ENCODE assay signal across 26 cellular contexts in the genomic region with DNA sequence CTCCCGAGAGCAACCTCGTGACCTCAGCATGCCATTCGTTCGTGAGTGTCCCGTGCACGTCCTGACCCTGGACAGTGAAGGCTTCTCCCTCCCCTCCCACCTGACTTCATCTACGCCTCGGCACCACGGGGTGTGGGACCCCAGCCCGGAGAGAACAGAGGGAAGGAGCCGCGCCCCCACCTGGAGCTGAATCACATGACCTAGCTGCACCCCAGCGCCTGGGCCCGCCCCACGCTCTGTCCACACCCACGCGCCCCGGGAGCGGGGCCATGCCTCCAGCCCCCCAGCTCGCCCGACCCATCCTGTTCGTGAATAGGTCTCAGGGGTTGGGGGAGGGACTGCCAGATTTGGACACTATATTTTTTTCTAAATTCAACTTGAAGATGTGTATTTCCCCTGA. TPM values are rescaled to one million over a fixed set of nuclear protein-coding genes. Genes with fewer than 3 reads are reported as not detected.
DNase-seq lines count a peak whose midpoint lies in the region; ATAC-seq, FAIRE-seq and TF ChIP-seq lines count a peak whose summit lies in the region.
"Had no signal": no experiment of that assay in that cellular context is flagged by ENCODE, and none has a peak within 500 bp of the region (broad histone marks: within the 10 kb centered on the region; RNA-seq: fewer than 3 reads in every experiment).

No MANE protein-coding gene starts in this region.

- H3K4me3 ChIP-seq in mammary epithelial cell (replicated peaks in 1 of 3; ENCODE audit: insufficient read depth in 1 of 3, low read depth in 2 of 3, low read length in 3 of 3) (no peak overlapping the region), endothelial cell of umbilical vein (replicated peaks in 1 of 3; ENCODE audit: insufficient read depth in 1 of 3, low read depth in 1 of 3, low read length in 3 of 3) (no peak overlapping the region), sigmoid colon (no peak overlapping the region)
- H3K4me3 ChIP-seq: K562 had no signal

- CTCF ChIA-PET in mammary epithelial cell (lab: Charles Lee; ENCODE audit: low non-redundant PET), result no interaction called here
- CTCF ChIA-PET in MCF 10A (lab: Yijun Ruan, JAX), result interaction anchor here (0.7 kb wide), 1 partner anchor 240 kb away, joined by 3 read pairs; no protein-coding TSS in a partner anchor
- CTCF ChIA-PET in RWPE1 (lab: Yijun Ruan, JAX), result interaction anchor here (0.7 kb wide), 1 partner anchor 15 kb away, joined by 3 read pairs; no protein-coding TSS in a partner anchor
- CTCF ChIA-PET in endothelial cell of umbilical vein (lab: Charles Lee), result no interaction called here

- POLR2A ChIA-PET in MCF 10A (lab: Yijun Ruan, JAX), result interaction anchor here (0.7 kb wide), 1 partner anchor 234 kb away, joined by 3 read pairs; no protein-coding TSS in a partner anchor
- POLR2A ChIA-PET in RWPE1 (lab: Yijun Ruan, JAX; ENCODE audit: low non-redundant PET), result no interaction called here
- POLR2A ChIA-PET in endothelial cell of umbilical vein (lab: Charles Lee), result no interaction called here

- H3K9ac ChIP-seq in mammary epithelial cell (ENCODE audit: insufficient read depth, low read length) (no peak overlapping the region), endothelial cell of umbilical vein (replicated peaks; ENCODE audit: extremely low read depth, insufficient read depth, low read length) (no peak overlapping the region)

- peaks cover 27% of the 10 kb centered on the region for H3K27me3 Mint-ChIP-seq in MCF 10A (ENCODE audit: insufficient read depth, unreplicated experiment)

- 85% methylated on average over 12 of the region's 22 CpGs for WGBS in mammary epithelial cell (ENCODE audit: low coverage, missing lambda C conversion rate)
- 64 to 85% methylated on average over 22 of the region's 22 CpGs for WGBS in sigmoid colon, 2 donors

- H3K4me3 Mint-ChIP-seq in MCF 10A (ENCODE audit: unreplicated experiment), result no peak overlapping the region
- H3K4me3 Mint-ChIP-seq: H9 had no signal

- in situ Hi-C loops in mammary epithelial cell (cut with MboI; ENCODE audit: low sequenced_read_pairs in 2 of 2), result no loop called here

- H3K9me1 ChIP-seq in endothelial cell of umbilical vein (replicated peaks; ENCODE audit: control insufficient read depth, extremely low read depth, insufficient read depth, low read length), result no peaks in the 10 kb centered on the region

- H3K9me3 Mint-ChIP-seq in MCF 10A (ENCODE audit: unreplicated experiment), result no peaks in the 10 kb centered on the region
- H3K9me3 Mint-ChIP-seq: H9, HFFc6 had no signal

- H3K4me1 ChIP-seq in mammary epithelial cell (ENCODE audit: insufficient read depth, low read length) (no peaks in the 10 kb centered on the region), endothelial cell of umbilical vein (ENCODE audit: control insufficient read depth, extremely low read depth, insufficient read depth, low read length) (no peaks in the 10 kb centered on the region), sigmoid colon (no peaks in the 10 kb centered on the region)

- BruUV-seq in mammary epithelial cell (replicated peaks; lab: Mats Ljungman, UMichigan) (TSS peak; percentile 45), MCF 10A (replicated peaks; lab: Mats Ljungman, UMichigan) (no TSS peak), endothelial cell of umbilical vein (replicated peaks; lab: Mats Ljungman, UMichigan) (TSS peak; percentile 42)

- intact Hi-C loops in mammary epithelial cell (cut with micrococcal nuclease), result no loop called here
- intact Hi-C loops in MCF 10A (cut with micrococcal nuclease), result no loop called here
- intact Hi-C loops in endothelial cell of umbilical vein (cut with micrococcal nuclease), result no loop called here
- intact Hi-C loops in sigmoid colon (cut with DNase I), result no loop called here

- no peaks in the 10 kb centered on the region for H3K27me3 ChIP-seq in mammary epithelial cell (ENCODE audit: insufficient read depth, low read length)
- H3K27me3 ChIP-seq in endothelial cell of umbilical vein (ENCODE audit: control insufficient read depth in 2 of 2, insufficient read depth in 2 of 2, low read length in 2 of 2), result no peaks in the 10 kb centered on the region
- no peaks in the 10 kb centered on the region for H3K27me3 ChIP-seq in sigmoid colon

- H4K20me1 ChIP-seq in mammary epithelial cell (ENCODE audit: insufficient read depth, low read length), result no peaks in the 10 kb centered on the region
- no peaks in the 10 kb centered on the region for H4K20me1 ChIP-seq in endothelial cell of umbilical vein (replicated peaks; ENCODE audit: control insufficient read depth, extremely low read depth, insufficient read depth, low read length)

- no peak overlapping the region for H3K27ac ChIP-seq in mammary epithelial cell (ENCODE audit: insufficient read depth, low read depth, low read length)
- H3K27ac ChIP-seq in RWPE1, result peak overlapping the region; percentile 44
- H3K27ac ChIP-seq in endothelial cell of umbilical vein (ENCODE audit: insufficient read depth, low read depth, low read length), result no peak overlapping the region
- H3K27ac ChIP-seq in sigmoid colon, result no peak overlapping the region

- no peak for TF ChIP-seq EP300 in sigmoid colon (IDR thresholded peaks at IDR 0.05)

- no peaks in the 10 kb centered on the region for H3K4me1 Mint-ChIP-seq in MCF 10A (ENCODE audit: insufficient read depth, unreplicated experiment)

- no peak overlapping the region for H3K27ac Mint-ChIP-seq in MCF 10A (ENCODE audit: low read depth, unreplicated experiment)
- H3K27ac Mint-ChIP-seq: H9 had no signal

- H2AFZ ChIP-seq in mammary epithelial cell (ENCODE audit: low read depth, low read length) (no peak overlapping the region), endothelial cell of umbilical vein (ENCODE audit: low read depth, low read length) (no peak overlapping the region)

- DNase-seq in mammary epithelial cell, result no peak
- no peak for DNase-seq in MCF 10A (ENCODE audit: unreplicated experiment)
- no peak for DNase-seq in RWPE1 (ENCODE audit: low spot score)
- no peak for DNase-seq in endothelial cell of umbilical vein (ENCODE audit: low read depth, low spot score)
- peak; percentile 53 for DNase-seq in sigmoid colon
- DNase-seq in omental fat pad (ENCODE audit: low spot score), result no peak
- no peak for DNase-seq in UCSD-AML1 (lab: John Stamatoyannopoulos, UW; ENCODE audit: unreplicated experiment)
- DNase-seq in D721Med (ENCODE audit: insufficient read length, low spot score), result no peak
- DNase-seq: H9, HFFc6, Kasumi-1, MV-4-11, NCI-H1105, NCI-H1436 treated with DMSO at 0.1 percent for 48 hours, NCI-H187 treated with DMSO at 0.1 percent for 48 hours, NCI-H524, NCI-H748 treated with DMSO at 0.1 percent for 48 hours, PC-3 had no signal

- H3K36me3 ChIP-seq in mammary epithelial cell (ENCODE audit: insufficient read depth, low read length) (no peaks in the 10 kb centered on the region), endothelial cell of umbilical vein (ENCODE audit: control insufficient read depth in 2 of 2, extremely low read depth in 1 of 2, insufficient read depth in 2 of 2, low read length in 2 of 2) (peaks cover 0 to 20% of the 10 kb centered on the region in 2 experiments), sigmoid colon (peaks cover 8 to 84% (median 38%) of the 10 kb centered on the region in 4 donors)

- ATAC-seq in omental fat pad (ENCODE audit: low FRiP score), result no peak
- ATAC-seq: HepG2, K562, PC-3 had no signal

- H3K79me2 ChIP-seq in mammary epithelial cell (ENCODE audit: insufficient read depth, low read length), result no peaks in the 10 kb centered on the region
- no peaks in the 10 kb centered on the region for H3K79me2 ChIP-seq in endothelial cell of umbilical vein (ENCODE audit: control insufficient read depth, insufficient read depth, low read length)

- dilution Hi-C loops in mammary epithelial cell (cut with HindIII; ENCODE audit: low sequenced_read_pairs) (no loop called here), endothelial cell of umbilical vein (cut with MboI; ENCODE audit: extremely low pct_ligation_motif_present, low sequenced_read_pairs) (no loop called here)

- TF ChIP-seq CTCF in mammary epithelial cell (conservative IDR thresholded peaks at IDR 0.05 in 1 of 2, IDR thresholded peaks at IDR 0.05 in 1 of 2; ENCODE audit: extremely low read depth in 1 of 2, insufficient read depth in 1 of 2, low read depth in 1 of 2, low read length in 2 of 2) (no peak), MCF 10A (IDR thresholded peaks at IDR 0.05; ENCODE audit: unreplicated experiment) (no peak), RWPE1 (conservative IDR thresholded peaks at IDR 0.05; ENCODE audit: low read depth) (no peak), endothelial cell of umbilical vein (IDR thresholded peaks at IDR 0.05; ENCODE audit: extremely low read depth in 1 of 2, insufficient read depth in 1 of 2, low read depth in 1 of 2, low read length in 2 of 2) (no peak), sigmoid colon (IDR thresholded peaks at IDR 0.05) (no peak), omental fat pad (IDR thresholded peaks at IDR 0.05) (no peak), D721Med (IDR thresholded peaks at IDR 0.05; ENCODE audit: insufficient read depth, missing control alignments) (no peak)

- TF ChIP-seq POLR2A in endothelial cell of umbilical vein (IDR thresholded peaks at IDR 0.05; ENCODE audit: low read depth, low read length) (no peak), sigmoid colon (IDR thresholded peaks at IDR 0.05) (no peak)

- no peak overlapping the region for H3K4me2 ChIP-seq in mammary epithelial cell (ENCODE audit: insufficient read depth, low read depth, low read length)
- H3K4me2 ChIP-seq in endothelial cell of umbilical vein (ENCODE audit: insufficient read depth, low read length), result no peak overlapping the region

- H3K36me3 Mint-ChIP-seq in MCF 10A (ENCODE audit: insufficient read depth, unreplicated experiment), result no peaks in the 10 kb centered on the region

- H3K9me3 ChIP-seq in mammary epithelial cell (replicated peaks; ENCODE audit: insufficient read depth, low read length) (peaks cover 36% of the 10 kb centered on the region), endothelial cell of umbilical vein (replicated peaks; ENCODE audit: control insufficient read depth, insufficient read depth, low read length) (no peaks in the 10 kb centered on the region), sigmoid colon (no peaks in the 10 kb centered on the region)

- FAIRE-seq in endothelial cell of umbilical vein (lab: Jason Lieb, UNC) (no peak), D721Med (lab: Jason Lieb, UNC) (no peak)
- FAIRE-seq: GM18507, HepG2, K562 had no signal

RNA-seq across cellular contexts. Expression of a gene that starts 38.3 kb away (rescaled TPM):
- not detected for total RNA-seq in mammary epithelial cell
- not detected for polyA plus RNA-seq in mammary epithelial cell
- not detected for polyA minus RNA-seq in mammary epithelial cell
- total RNA-seq in MCF 10A (2022), result not detected in 2 replicates
- total RNA-seq in endothelial cell of umbilical vein, result not detected in 2 replicates
- polyA plus RNA-seq in endothelial cell of umbilical vein, result not detected in 2 replicates
- not detected in 2 replicates for polyA plus RNA-seq in endothelial cell of umbilical vein (2011; cell fraction: cytosol; rRNA removed)
- not detected in 2 replicates for polyA plus RNA-seq in endothelial cell of umbilical vein (2011; cell fraction: nucleus; rRNA removed)
- polyA plus RNA-seq in endothelial cell of umbilical vein (2012), result not detected in 2 replicates
- not detected in 2 replicates for polyA minus RNA-seq in endothelial cell of umbilical vein
- polyA minus RNA-seq in endothelial cell of umbilical vein (2011; cell fraction: cytosol; rRNA and poly(A)+ RNA removed), result not detected
- not detected in 2 replicates for polyA minus RNA-seq in endothelial cell of umbilical vein (2011; cell fraction: nucleus; rRNA and poly(A)+ RNA removed)
- total RNA-seq in sigmoid colon, result not detected
- under 1 TPM in 1 of 3 donors, not detected in 2; 0.12 TPM for polyA plus RNA-seq in sigmoid colon
- 1 to 10 TPM in 1 of 4 donors, under 1 TPM in 1, not detected in 2; 0.84 to 2.6 TPM for total RNA-seq in omental fat pad
- total RNA-seq: A172, H9, HepG2, HFFc6, HT1080, K562, M059J, PC-3, SK-MEL-5 had no signal
- polyA plus RNA-seq: BJ, HepG2, K562 had no signal

Comparison
In these comparisons a context has a peak if more than half of its experiments do, and no peak if none do; other contexts are left out.
1. CTCF ChIA-PET loops: an anchor here in MCF 10A (0.7 kb wide) and RWPE1 (0.7 kb wide); none called in mammary epithelial cell and endothelial cell of umbilical vein.